ENCODE assay signal across 2 cellular contexts in genomic region chr3:30245805-30246622, GRCh38.
TF ChIP-seq lines count a peak whose summit lies in the region.

No MANE protein-coding gene starts in this region.

TF ChIP-seq in HCT116, 20 proteins besides CTCF, POLR2A, EP300 and RAD21:
- TF ChIP-seq EZH2phosphoT487 (IDR thresholded peaks at IDR 0.05; ENCODE audit: borderline replicate concordance) (no peak), POLR2AphosphoS5 (IDR thresholded peaks at IDR 0.05; ENCODE audit: low read depth, low read length) (no peak), FOSL1 (IDR thresholded peaks at IDR 0.05; ENCODE audit: low read depth) (no peak), ZFX (IDR thresholded peaks at IDR 0.05) (no peak), ELF1 (IDR thresholded peaks at IDR 0.05; ENCODE audit: borderline replicate concordance, low read depth) (no peak), EZH2 (IDR thresholded peaks at IDR 0.05) (no peak), ATF3 (IDR thresholded peaks at IDR 0.05) (no peak), SIN3A (IDR thresholded peaks at IDR 0.05; ENCODE audit: low read depth) (no peak), SP1 (IDR thresholded peaks at IDR 0.05; ENCODE audit: low read depth) (no peak), REST (IDR thresholded peaks at IDR 0.05; ENCODE audit: low read depth) (no peak), ZNF274 (IDR thresholded peaks at IDR 0.05; ENCODE audit: low read depth, low read length) (no peak), TCF7L2 (IDR thresholded peaks at IDR 0.05; ENCODE audit: borderline replicate concordance, extremely low read depth, insufficient read depth, insufficient read length) (no peak), JUND (IDR thresholded peaks at IDR 0.05) (no peak), YY1 (IDR thresholded peaks at IDR 0.05; ENCODE audit: extremely low read depth, insufficient replicate concordance, low read depth, low read length) (no peak), ZBTB33 (IDR thresholded peaks at IDR 0.05; ENCODE audit: extremely low read depth, insufficient replicate concordance, low read length) (no peak), CBX3 (IDR thresholded peaks at IDR 0.05; ENCODE audit: low read depth) (no peak), CEBPB (IDR thresholded peaks at IDR 0.05; ENCODE audit: low read depth) (no peak), MAX (IDR thresholded peaks at IDR 0.05) (no peak), EGR1 (IDR thresholded peaks at IDR 0.05; ENCODE audit: low read depth) (no peak), SRF (IDR thresholded peaks at IDR 0.05; ENCODE audit: low read depth) (no peak)
TF ChIP-seq in HCT116: peak in this region for 0.

TF ChIP-seq in WTC11, 78 proteins besides CTCF, POLR2A, EP300 and RAD21:
- no peak for TF ChIP-seq E2F1 (CRISPR knock-in tag; IDR thresholded peaks at IDR 0.05)
- no peak for TF ChIP-seq FOXP1 (CRISPR knock-in tag; IDR thresholded peaks at IDR 0.05; ENCODE audit: borderline replicate concordance)
- TF ChIP-seq MAX (CRISPR knock-in tag; IDR thresholded peaks at IDR 0.05), result no peak
- TF ChIP-seq ZNF281 (CRISPR knock-in tag; IDR thresholded peaks at IDR 0.05), result no peak
- TF ChIP-seq RELA (CRISPR knock-in tag; IDR thresholded peaks at IDR 0.05; ENCODE audit: borderline replicate concordance), result no peak
- TF ChIP-seq GRHL2 (CRISPR knock-in tag; IDR thresholded peaks at IDR 0.05; ENCODE audit: insufficient replicate concordance, severe bottlenecking), result no peak
- TF ChIP-seq OVOL2 (CRISPR knock-in tag; IDR thresholded peaks at IDR 0.05; ENCODE audit: borderline replicate concordance), result no peak
- TF ChIP-seq SP1 (CRISPR knock-in tag; conservative IDR thresholded peaks at IDR 0.05), result no peak
